Comparison of ENCODE assay signal across 8 cellular contexts in the genomic region with DNA sequence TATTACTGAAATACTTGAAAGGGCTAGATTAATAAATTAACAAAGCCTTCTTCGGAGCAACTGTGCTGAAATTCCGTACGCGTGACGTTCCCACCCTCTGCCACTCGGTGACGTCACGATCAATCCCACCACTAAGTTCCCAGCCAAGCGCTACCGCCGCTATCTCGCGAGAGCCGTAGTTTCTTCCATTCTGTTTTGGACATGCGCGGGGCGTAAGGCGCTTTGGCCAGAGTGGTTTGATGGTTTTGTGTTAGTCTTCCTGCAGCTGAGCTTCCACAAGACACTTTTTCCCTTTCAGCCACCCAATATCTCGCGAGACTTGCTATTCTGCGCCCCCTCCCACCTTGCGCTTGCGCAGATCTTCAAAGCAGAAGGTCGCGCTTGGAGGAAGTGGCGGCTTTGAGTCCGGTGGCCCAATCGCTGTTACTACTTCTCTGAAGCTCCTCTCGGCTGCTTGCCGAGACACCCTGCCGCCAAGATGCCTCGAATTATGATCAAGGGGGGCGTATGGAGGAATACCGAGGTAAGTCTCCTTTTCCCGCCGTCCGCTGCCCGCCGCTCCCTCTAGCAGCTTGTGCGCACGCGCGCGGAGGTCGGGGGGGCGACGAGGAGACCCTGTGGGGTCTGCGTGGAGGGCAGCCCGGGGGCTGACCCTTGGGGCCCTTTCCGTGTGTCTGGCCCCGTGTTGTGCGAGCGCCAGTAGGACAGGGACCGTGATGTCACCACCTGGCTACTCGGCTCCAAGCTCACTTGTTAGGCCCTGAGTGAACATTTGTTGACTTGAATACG. TPM values are rescaled to one million over a fixed set of nuclear protein-coding genes. Genes with fewer than 3 reads are reported as not detected.
DNase-seq lines count a peak whose midpoint lies in the region; ATAC-seq, FAIRE-seq and TF ChIP-seq lines count a peak whose summit lies in the region.

TSS of gene CDC5L (plus strand) at position 361 of the 789 bp plus-strand sequence. CDS start at position 479, 118 bp downstream.

- no peaks in the 10 kb centered on the region for H3K9me3 ChIP-seq in kidney (ENCODE audit: control insufficient read depth in 1 of 2, low read length in 2 of 2)

- peaks cover 7% of the 10 kb centered on the region for H3K36me3 Mint-ChIP-seq in chondrocyte (ENCODE audit: low read depth)

- peak; percentile 95 for TF ChIP-seq POLR2A in GM19099 (IDR thresholded peaks at IDR 0.05; ENCODE audit: extremely low read depth, insufficient read length, low read depth)

- peak within 1 kb of the TSS; percentile 99 for H3K27ac Mint-ChIP-seq in chondrocyte (ENCODE audit: unreplicated experiment)

- H3K9ac ChIP-seq in kidney (ENCODE audit: low read length in 2 of 2), result peak within 1 kb of the TSS; percentile 81 to 91

- peak within 1 kb of the TSS; percentile 90 to 91 for H3K27ac ChIP-seq in kidney (ENCODE audit: low read depth in 2 of 2, low read length in 2 of 2)

- peak within 1 kb of the TSS; percentile 97 for H3K4me3 Mint-ChIP-seq in chondrocyte (ENCODE audit: unreplicated experiment)

- DNase-seq in AG20443 (ENCODE audit: low spot score), result peak; percentile 99
- DNase-seq in NCI-H510A treated with DMSO at 0.1 percent for 48 hours (lab: John Stamatoyannopoulos, UW), result peak; percentile 99
- peak; percentile 85 to 88 for DNase-seq in activated CD4-positive, alpha-beta T cell treated with anti-CD3 and anti-CD28 coated beads for 24 hours (ENCODE audit: low read depth in 2 of 2)
- peak; percentile 95 for DNase-seq in chondrocyte (ENCODE audit: low spot score)
- DNase-seq in kidney, result peak; percentile 97
- DNase-seq in stimulated activated CD4-positive, alpha-beta T cell treated with anti-CD3 and anti-CD28 coated beads, Interleukin-15, amount 100 ng/mL, for 24 hours, result peak; percentile 96

- peak within 1 kb of the TSS; percentile 88 to 96 for H3K4me3 ChIP-seq in kidney (ENCODE audit: low read length in 2 of 2)

- H3K27me3 Mint-ChIP-seq in chondrocyte (ENCODE audit: low read depth), result no peaks in the 10 kb centered on the region

- H3K36me3 ChIP-seq in kidney (ENCODE audit: control insufficient read depth in 1 of 2, insufficient read depth in 2 of 2, low read length in 2 of 2), result peaks cover 0 to 3% of the 10 kb centered on the region in 2 donors

- peaks cover 8 to 13% of the 10 kb centered on the region in 2 donors for H3K4me1 ChIP-seq in kidney (ENCODE audit: control insufficient read depth in 1 of 2, insufficient read depth in 1 of 2, low read depth in 1 of 2, low read length in 2 of 2)

- intact Hi-C loops in kidney (cut with DNase I), result no loop called here

- H3K4me1 Mint-ChIP-seq in chondrocyte (ENCODE audit: low read depth), result peaks cover 39% of the 10 kb centered on the region

- no peak for FAIRE-seq in kidney (lab: Jason Lieb, UNC)

- no peaks in the 10 kb centered on the region for H3K9me3 Mint-ChIP-seq in chondrocyte (ENCODE audit: low read depth)

- peak; percentile 92 for ATAC-seq in HG03432 (IDR thresholded peaks at IDR 0.05; ENCODE audit: unreplicated experiment)

- TF ChIP-seq CTCF in chondrocyte (IDR thresholded peaks at IDR 0.05), result no peak
- TF ChIP-seq CTCF in kidney (IDR thresholded peaks at IDR 0.05; ENCODE audit: borderline replicate concordance, extremely low read depth, insufficient read depth), result no peak

RNA-seq across cellular contexts. Expression of gene CDC5L, which starts in this region (rescaled TPM):
- total RNA-seq in chondrocyte (18.4 to 23.2 TPM (median 19.0 TPM) in 3 replicates), kidney (17.6 TPM)
- polyA plus RNA-seq in kidney (ENCODE audit: insufficient read depth, low read depth, low replicate concordance), result 7.6 TPM

Comparison
In these comparisons a context has a peak if more than half of its experiments do, and no peak if none do; other contexts are left out.
1. Peak in every context shown above with its lines: DNase-seq, ATAC-seq, H3K4me3 ChIP-seq and H3K27ac ChIP-seq.